Comparison of ENCODE assay signal across 8 cellular contexts in the genomic region with DNA sequence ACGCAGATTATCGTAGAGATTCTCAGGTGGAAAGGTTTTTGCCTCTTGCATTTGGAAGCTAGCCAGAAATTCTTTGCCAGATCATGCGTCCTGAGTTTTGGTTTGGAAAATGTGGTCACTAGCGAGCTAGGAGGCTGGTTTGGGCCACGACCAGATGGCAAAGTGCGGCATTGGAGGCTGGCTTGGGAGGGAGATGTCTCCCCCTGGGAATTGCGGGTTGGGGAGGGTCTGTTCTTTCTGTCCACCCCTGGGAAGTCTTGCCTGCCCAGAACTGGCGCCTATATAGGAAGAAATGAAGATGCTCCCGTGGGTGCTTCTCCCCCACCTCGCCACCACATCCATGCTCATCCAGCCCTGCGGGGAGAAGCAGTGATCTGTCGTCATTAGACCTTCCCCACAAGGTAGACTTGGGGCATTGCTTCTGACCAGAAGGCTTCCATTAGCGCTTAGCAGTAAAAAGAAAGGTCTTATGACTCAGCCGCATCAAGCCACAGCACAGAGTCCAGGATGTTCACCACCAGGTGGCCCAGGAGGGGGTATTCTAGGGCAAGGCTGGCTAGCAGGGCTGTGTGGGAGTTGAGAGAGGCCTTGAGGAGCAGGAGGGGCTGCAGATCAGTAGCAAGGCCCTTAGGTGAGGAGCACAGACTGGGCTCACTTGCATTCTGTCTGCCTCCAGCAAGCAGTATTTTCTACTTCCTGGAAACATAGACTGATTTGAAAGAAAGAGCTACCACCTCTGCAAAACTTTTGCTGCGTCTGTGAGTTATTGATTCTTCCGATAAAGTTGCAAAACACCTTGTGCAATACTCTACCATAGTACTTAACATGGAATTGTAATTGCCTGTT. TPM values are rescaled to one million over a fixed set of nuclear protein-coding genes. Genes with fewer than 3 reads are reported as not detected.
A peak's percentile ranks its signal among the peaks of the same experiment; 100 is the strongest.
DNase-seq lines count a peak whose midpoint lies in the region; ATAC-seq and TF ChIP-seq lines count a peak whose summit lies in the region.

No MANE protein-coding gene starts in this region.

- H3K4me3 Mint-ChIP-seq in activated CD4-positive, alpha-beta T cell treated with anti-CD3 and anti-CD28 coated beads for 36 hours: peak overlapping the region; percentile 91
- H3K4me3 Mint-ChIP-seq in naive thymus-derived CD8-positive, alpha-beta T cell: peak overlapping the region; percentile 74 to 96 (median 82)

- ATAC-seq in GM19455 (IDR thresholded peaks at IDR 0.05; ENCODE audit: unreplicated experiment): peak; percentile 31
- ATAC-seq in activated CD4-positive, alpha-beta T cell treated with anti-CD3 and anti-CD28 coated beads for 36 hours: peak; percentile 40
- ATAC-seq in naive thymus-derived CD8-positive, alpha-beta T cell: peak; percentile 46
- no peak for ATAC-seq in HG03457 (IDR thresholded peaks at IDR 0.05; ENCODE audit: unreplicated experiment)

- H3K4me3 ChIP-seq in coronary artery: no peak overlapping the region

- H3K4me1 Mint-ChIP-seq in activated CD4-positive, alpha-beta T cell treated with anti-CD3 and anti-CD28 coated beads for 36 hours: peaks cover 63% of the 10 kb centered on the region
- H3K4me1 Mint-ChIP-seq in naive thymus-derived CD8-positive, alpha-beta T cell: peaks cover 35 to 84% (median 74%) of the 10 kb centered on the region in 4 donors

- H3K27ac ChIP-seq in coronary artery: peak overlapping the region in 1 of 2 donors; percentile 64
- peak overlapping the region; percentile 33 for H3K27ac ChIP-seq in substantia nigra (ENCODE audit: low read depth, low read length, poor library complexity, severe bottlenecking)

- no peak for TF ChIP-seq CTCF in coronary artery (IDR thresholded peaks at IDR 0.05)

- no peaks in the 10 kb centered on the region for H3K9me3 Mint-ChIP-seq in activated CD4-positive, alpha-beta T cell treated with anti-CD3 and anti-CD28 coated beads for 36 hours (ENCODE audit: low read depth)
- no peaks in the 10 kb centered on the region for H3K9me3 Mint-ChIP-seq in naive thymus-derived CD8-positive, alpha-beta T cell

- peaks cover 24% of the 10 kb centered on the region for H3K36me3 Mint-ChIP-seq in activated CD4-positive, alpha-beta T cell treated with anti-CD3 and anti-CD28 coated beads for 36 hours (ENCODE audit: low read depth)
- H3K36me3 Mint-ChIP-seq in naive thymus-derived CD8-positive, alpha-beta T cell: no peaks in the 10 kb centered on the region

- POLR2A ChIA-PET in activated CD4-positive, alpha-beta T cell treated with anti-CD3 and anti-CD28 coated beads for 36 hours (lab: Charles Lee): interaction anchor here (0.6 to 3.3 kb wide), 6 partner anchors 16 to 50 kb away, joined by 5 to 41 read pairs (median 9); no protein-coding TSS in a partner anchor
- POLR2A ChIA-PET in naive thymus-derived CD8-positive, alpha-beta T cell (lab: Charles Lee): interaction anchor here (0.6 to 8.5 kb wide), 12 partner anchors 13 to 168 kb away, joined by 3 to 143 read pairs (median 4); partner anchors contain the start of genes KHDRBS1 and KPNA6

- DNase-seq in CMK (ENCODE audit: low read depth) (peak; percentile 73), NAMALWA (ENCODE audit: low spot score) (peak; percentile 93), coronary artery (ENCODE audit: low spot score) (peak; percentile 75), substantia nigra (lab: John Stamatoyannopoulos, UW) (peak in 1 of 49 donors; percentile 15)
- DNase-seq in activated CD4-positive, alpha-beta T cell treated with anti-CD3 and anti-CD28 coated beads for 36 hours: peak; percentile 90
- DNase-seq in naive thymus-derived CD8-positive, alpha-beta T cell: peak; percentile 48 to 86 (median 70)

- H3K27me3 Mint-ChIP-seq in activated CD4-positive, alpha-beta T cell treated with anti-CD3 and anti-CD28 coated beads for 36 hours: no peaks in the 10 kb centered on the region
- H3K27me3 Mint-ChIP-seq in naive thymus-derived CD8-positive, alpha-beta T cell: no peaks in the 10 kb centered on the region

- H3K27ac Mint-ChIP-seq in activated CD4-positive, alpha-beta T cell treated with anti-CD3 and anti-CD28 coated beads for 36 hours: peak overlapping the region; percentile 95
- H3K27ac Mint-ChIP-seq in naive thymus-derived CD8-positive, alpha-beta T cell: peak overlapping the region; percentile 92 to 97 (median 96)

- intact Hi-C loops in activated CD4-positive, alpha-beta T cell treated with anti-CD3 and anti-CD28 coated beads for 36 hours (cut with DNase I, micrococcal nuclease): loop anchor here (1.0 to 10.0 kb wide), 6 partner anchors 25 to 1185 kb away; partner anchors contain the start of genes KHDRBS1 (in 1 of the 2), LAPTM5 (in 1 of the 2) and PUM1 (in 1 of the 2)

- CTCF ChIA-PET in activated CD4-positive, alpha-beta T cell treated with anti-CD3 and anti-CD28 coated beads for 36 hours (lab: Charles Lee): interaction anchor here (0.6 to 9.2 kb wide), 12 partner anchors 13 to 360 kb away, joined by 3 to 175 read pairs (median 3); no protein-coding TSS in a partner anchor

RNA-seq across cellular contexts. Expression of gene PTP4A2, which starts 1.5 kb away (rescaled TPM):
- total RNA-seq in activated CD4-positive, alpha-beta T cell treated with anti-CD3 and anti-CD28 coated beads for 36 hours: 100 to 1,000 TPM; 279 to 314 TPM
- 100 to 1,000 TPM; 230 to 235 TPM for total RNA-seq in naive thymus-derived CD8-positive, alpha-beta T cell
- 100 to 1,000 TPM; 287 to 748 (median 546) TPM for polyA plus RNA-seq in naive thymus-derived CD8-positive, alpha-beta T cell
